Comparison of ENCODE assay signal across 26 cellular contexts in the genomic region with DNA sequence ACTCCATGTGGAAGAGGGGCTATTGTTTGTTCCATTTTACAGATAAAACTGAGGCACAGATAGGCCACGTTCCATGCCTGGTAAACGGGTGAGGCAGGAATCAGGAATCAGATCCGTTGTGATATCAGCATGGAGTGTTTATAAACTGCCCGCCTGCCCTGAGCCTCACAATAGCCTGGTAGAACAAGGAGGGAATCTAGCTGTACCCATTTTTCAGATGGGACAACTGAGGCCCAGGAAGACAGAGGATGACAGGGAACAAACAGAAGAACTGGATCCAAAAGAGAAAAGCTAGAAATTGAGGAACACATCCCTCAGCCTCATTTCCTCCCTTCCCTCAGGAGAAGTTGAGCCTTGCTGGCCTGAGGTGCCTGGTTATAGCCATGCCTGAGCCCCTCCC. TPM values are rescaled to one million over a fixed set of nuclear protein-coding genes. Genes with fewer than 3 reads are reported as not detected.
DNase-seq lines count a peak whose midpoint lies in the region; ATAC-seq and TF ChIP-seq lines count a peak whose summit lies in the region.
"Had no signal": no experiment of that assay in that cellular context is flagged by ENCODE, and none has a peak within 500 bp of the region (broad histone marks: within the 10 kb centered on the region; RNA-seq: fewer than 3 reads in every experiment).

No MANE protein-coding gene starts in this region.

- H3K4me1 Mint-ChIP-seq in T-helper 17 cell = peaks cover 16% of the 10 kb centered on the region

- peak overlapping the region; percentile 41 for H3K27ac Mint-ChIP-seq in T-helper 17 cell
- H3K27ac Mint-ChIP-seq: activated CD4-positive, alpha-beta T cell treated with anti-CD3 and anti-CD28 coated beads, Interleukin-2, amount 10 ng/mL, durations not matched to agents 24 days and 14 days; activated T-cell treated with anti-CD3 and anti-CD28 coated beads, Interleukin-2, amount 50 U/mL, for 24 hours; CD4-positive, alpha-beta T cell; GM23338; naive thymus-derived CD4-positive, alpha-beta T cell; T-helper 2 cell treated with Interferon-gamma antibody and Interleukin-4, amounts not matched to agents 5 μg/mL and 100 μg/mL, for 36 hours had no signal

- TF ChIP-seq CTCF in dorsolateral prefrontal cortex (IDR thresholded peaks at IDR 0.05 in 54 of 56, conservative IDR thresholded peaks at IDR 0.05 in 2 of 56; ENCODE audit: low read depth in 1 of 56, partially characterized antibody in 56 of 56) (no peak), osteoblast (IDR thresholded peaks at IDR 0.05; ENCODE audit: extremely low read depth, low read depth, low read length) (no peak), GM10266 (IDR thresholded peaks at IDR 0.05; ENCODE audit: control insufficient read depth, insufficient read depth, low read depth, missing control alignments) (no peak)

- DNase-seq in CD1c-positive myeloid dendritic cell (ENCODE audit: extremely low spot score) (peak; percentile 6), T-helper 17 cell (no peak), dorsolateral prefrontal cortex (no peak), osteoblast (ENCODE audit: insufficient read length, low spot score, missing footprints) (peak; percentile 21), NCI-H1417 (lab: John Stamatoyannopoulos, UW) (no peak), GM10266 (ENCODE audit: extremely low spot score) (no peak)
- DNase-seq: activated CD4-positive, alpha-beta T cell treated with anti-CD3 and anti-CD28 coated beads, Interleukin-2, amount 10 ng/mL, durations not matched to agents 24 days and 14 days; activated gamma-delta T cell treated with Interleukin-2 at 50 U/mL for 16 hours; activated T-cell treated with anti-CD3 and anti-CD28 coated beads, Interleukin-2, amount 50 U/mL, for 24 hours; body of pancreas; CD4-positive, alpha-beta T cell; endodermal cell; foreskin keratinocyte; midbrain; naive thymus-derived CD4-positive, alpha-beta T cell; NCI-H1092 treated with DMSO at 0.1 percent for 48 hours; NCI-H187 treated with DMSO at 0.1 percent for 48 hours; NCI-H2171 treated with DMSO at 0.1 percent for 48 hours; NCI-H524; small intestine; upper lobe of right lung had no signal

- H3K27me3 ChIP-seq in dorsolateral prefrontal cortex (no peaks in the 10 kb centered on the region), osteoblast (ENCODE audit: insufficient read depth, low read length) (no peaks in the 10 kb centered on the region)
- H3K27me3 ChIP-seq: body of pancreas, esophagus muscularis mucosa, foreskin keratinocyte, left lung, upper lobe of right lung had no signal

- H3K27me3 Mint-ChIP-seq in T-helper 17 cell = no peaks in the 10 kb centered on the region
- H3K27me3 Mint-ChIP-seq: activated CD4-positive, alpha-beta T cell treated with anti-CD3 and anti-CD28 coated beads, Interleukin-2, amount 10 ng/mL, durations not matched to agents 24 days and 14 days; activated T-cell treated with anti-CD3 and anti-CD28 coated beads, Interleukin-2, amount 50 U/mL, for 24 hours; CD4-positive, alpha-beta T cell; naive thymus-derived CD4-positive, alpha-beta T cell had no signal

- peaks cover 13% of the 10 kb centered on the region for H3K4me1 ChIP-seq in osteoblast (ENCODE audit: insufficient read depth, low read length)

- H3K4me3 Mint-ChIP-seq in T-helper 17 cell = peak overlapping the region; percentile 64
- H3K4me3 Mint-ChIP-seq: activated CD4-positive, alpha-beta T cell treated with anti-CD3 and anti-CD28 coated beads, Interleukin-2, amount 10 ng/mL, durations not matched to agents 24 days and 14 days; activated T-cell treated with anti-CD3 and anti-CD28 coated beads, Interleukin-2, amount 50 U/mL, for 24 hours; CD4-positive, alpha-beta T cell; endodermal cell; GM23338; naive thymus-derived CD4-positive, alpha-beta T cell; T-helper 2 cell treated with Interferon-gamma antibody and Interleukin-4, amounts not matched to agents 5 μg/mL and 100 μg/mL, for 36 hours had no signal

- no peaks in the 10 kb centered on the region for H4K20me1 ChIP-seq in osteoblast (ENCODE audit: insufficient read depth, low read length)

- H3K4me2 ChIP-seq in osteoblast (ENCODE audit: insufficient read depth, low read length) = no peak overlapping the region
- H3K4me2 ChIP-seq: GM23338 had no signal

- intact Hi-C loops in dorsolateral prefrontal cortex (cut with DNase I) = no loop called here

- H3K36me3 ChIP-seq in osteoblast (ENCODE audit: insufficient read depth, low read length) = no peaks in the 10 kb centered on the region
- H3K36me3 ChIP-seq: esophagus muscularis mucosa, left lung, upper lobe of right lung had no signal

- H3K9me3 ChIP-seq in T-helper 17 cell (ENCODE audit: control insufficient read depth, low read length, poor library complexity, severe bottlenecking) = no peaks in the 10 kb centered on the region
- H3K9me3 ChIP-seq in osteoblast (ENCODE audit: low read depth, low read length) = peaks cover 4% of the 10 kb centered on the region
- H3K9me3 ChIP-seq: body of pancreas, upper lobe of right lung had no signal

- H3K27ac ChIP-seq in dorsolateral prefrontal cortex = peak overlapping the region in 53 of 59 donors; percentile 85 to 98 (median 94)
- no peak overlapping the region for H3K27ac ChIP-seq in osteoblast (ENCODE audit: low read depth, low read length)
- H3K27ac ChIP-seq: foreskin keratinocyte had no signal

- H2AFZ ChIP-seq in osteoblast (ENCODE audit: low read length) = no peak overlapping the region
- H2AFZ ChIP-seq: GM23338 had no signal

- H3K4me3 ChIP-seq in dorsolateral prefrontal cortex (no peak overlapping the region), osteoblast (ENCODE audit: insufficient read depth, low read length) (no peak overlapping the region)
- H3K4me3 ChIP-seq: body of pancreas, esophagus muscularis mucosa, GM23338, left lung, upper lobe of right lung had no signal

- ATAC-seq in T-helper 17 cell = no peak
- no peak for ATAC-seq in GM21515 (IDR thresholded peaks at IDR 0.05; ENCODE audit: unreplicated experiment)
- ATAC-seq: foreskin keratinocyte had no signal

- H3K79me2 ChIP-seq in osteoblast (ENCODE audit: insufficient read depth, low read length) = no peaks in the 10 kb centered on the region

- H3K36me3 Mint-ChIP-seq in T-helper 17 cell (ENCODE audit: low read depth) = peaks cover 2% of the 10 kb centered on the region

RNA-seq across cellular contexts. Expression of a gene that starts 32.5 kb away (rescaled TPM):
- total RNA-seq in T-helper 17 cell (10 to 100 TPM; 12.2 to 22.1 TPM), dorsolateral prefrontal cortex (100 to 1,000 TPM in 54 of 120 experiments, 10 to 100 TPM in 66; 53.5 to 155 (median 97.3) TPM), osteoblast (1.5 and 4.0 TPM in 2 replicates)

Comparison
In these comparisons a context has a peak if more than half of its experiments do, and no peak if none do; other contexts are left out.
1. DNase-seq: peak in CD1c-positive myeloid dendritic cell (single experiment) and osteoblast (single experiment); none in T-helper 17 cell (0 of 3), dorsolateral prefrontal cortex (0 of 10), NCI-H1417 (0 of 3) and GM10266 (single experiment).